Comparison of ENCODE assay signal across 1 cellular context in genomic region chr12:64395739-64396138, GRCh38.
TF ChIP-seq lines count a peak whose summit lies in the region.

No MANE protein-coding gene starts in this region.

TF ChIP-seq in endothelial cell of umbilical vein, 7 proteins besides CTCF, POLR2A, EP300 and RAD21:
- TF ChIP-seq GATA2 (IDR thresholded peaks at IDR 0.05; ENCODE audit: insufficient read depth, insufficient read length, low read depth, low read length) = no peak
- TF ChIP-seq JUN (IDR thresholded peaks at IDR 0.05; ENCODE audit: borderline replicate concordance, insufficient read depth, insufficient read length, low read depth) = peak; percentile 44
- TF ChIP-seq FOS (IDR thresholded peaks at IDR 0.05; ENCODE audit: borderline replicate concordance, insufficient read depth, low read length) = peak; percentile 11
- no peak for TF ChIP-seq EZH2 (IDR thresholded peaks at IDR 0.05; ENCODE audit: borderline replicate concordance, low read depth, low read length, severe bottlenecking)
- TF ChIP-seq MAX (IDR thresholded peaks at IDR 0.05; ENCODE audit: insufficient read depth, insufficient read length) = no peak
